Comparison of ENCODE assay signal across 9 cellular contexts in genomic region chr1:224644553-224645154, GRCh38. TPM values are rescaled to one million over a fixed set of nuclear protein-coding genes. Genes with fewer than 3 reads are reported as not detected.
DNase-seq lines count a peak whose midpoint lies in the region; ATAC-seq, FAIRE-seq and TF ChIP-seq lines count a peak whose summit lies in the region.
"Had no signal": no experiment of that assay in that cellular context is flagged by ENCODE, and none has a peak within 500 bp of the region (broad histone marks: within the 10 kb centered on the region; RNA-seq: fewer than 3 reads in every experiment).

No MANE protein-coding gene starts in this region.

- DNase-seq in NCI-H1105 treated with DMSO at 0.1 percent for 48 hours (lab: John Stamatoyannopoulos, UW) (peak; percentile 58), NCI-H1105 (lab: John Stamatoyannopoulos, UW) (no peak), NCI-H1694 treated with DMSO at 0.1 percent for 48 hours (lab: John Stamatoyannopoulos, UW) (peak; percentile 28), bronchial epithelial cell (ENCODE audit: low read depth) (peak; percentile 55), left lung (no peak)
- peak; percentile 21 to 49 (median 27) for DNase-seq in stimulated activated CD4-positive, alpha-beta T cell treated with anti-CD3 and anti-CD28 coated beads, TNF-alpha, amount 100 ng/mL, for 48 hours (ENCODE audit: low read depth in 3 of 3)

- intact Hi-C loops in left lung (cut with DNase I), result loop anchor here in 1 of 2 donors (10.0 kb wide), 1 partner anchor 130 kb away; no protein-coding TSS in a partner anchor

- no peak overlapping the region for H3K4me3 ChIP-seq in WI38 (ENCODE audit: low read depth, low read length)
- H3K4me3 ChIP-seq in bronchial epithelial cell (ENCODE audit: low read depth, low read length), result no peak overlapping the region
- no peak overlapping the region for H3K4me3 ChIP-seq in left lung
- H3K4me3 ChIP-seq: BLaER1 had no signal

- peak; percentile 76 for FAIRE-seq in bronchial epithelial cell (lab: Jason Lieb, UNC)

- H3K9me3 ChIP-seq in left lung, result no peaks in the 10 kb centered on the region
- H3K9me3 ChIP-seq: BLaER1 had no signal

- H3K4me1 ChIP-seq in left lung, result no peaks in the 10 kb centered on the region

- H3K36me3 ChIP-seq in bronchial epithelial cell (ENCODE audit: control insufficient read depth, insufficient read depth, low read length) (no peaks in the 10 kb centered on the region), left lung (no peaks in the 10 kb centered on the region)
- H3K36me3 ChIP-seq: BLaER1 had no signal

- ATAC-seq in HG02588 (IDR thresholded peaks at IDR 0.05; ENCODE audit: unreplicated experiment), result peak; percentile 67
- peak; percentile 87 for ATAC-seq in left lung

- H3K27me3 ChIP-seq in bronchial epithelial cell (ENCODE audit: control insufficient read depth, insufficient read depth, low read length) (peaks cover 2% of the 10 kb centered on the region), left lung (no peaks in the 10 kb centered on the region)
- H3K27me3 ChIP-seq: BLaER1 had no signal

- H3K27ac ChIP-seq in left lung, result no peak overlapping the region
- H3K27ac ChIP-seq: BLaER1 had no signal

- TF ChIP-seq CTCF in WI38 (IDR thresholded peaks at IDR 0.05; ENCODE audit: low read depth, low read length), result peak; percentile 79
- peak; percentile 81 for TF ChIP-seq CTCF in bronchial epithelial cell (IDR thresholded peaks at IDR 0.05; ENCODE audit: insufficient read depth, low read length, severe bottlenecking)
- TF ChIP-seq CTCF in left lung (IDR thresholded peaks at IDR 0.05), result peak; percentile 73 to 88

RNA-seq across cellular contexts. Expression of gene CNIH3, which starts 28.5 kb away (rescaled TPM):
- total RNA-seq in bronchial epithelial cell (0.53 and 0.64 TPM in 2 replicates), left lung (1 to 10 TPM; 2.5 to 3.6 TPM)

Comparison
In these comparisons a context has a peak if more than half of its experiments do, and no peak if none do; other contexts are left out.
1. DNase-seq: peak in NCI-H1105 treated with DMSO at 0.1 percent for 48 hours (single experiment), NCI-H1694 treated with DMSO at 0.1 percent for 48 hours (single experiment), bronchial epithelial cell (single experiment) and stimulated activated CD4-positive, alpha-beta T cell treated with anti-CD3 and anti-CD28 coated beads, TNF-alpha, amount 100 ng/mL, for 48 hours (3 of 3); none in NCI-H1105 (single experiment) and left lung (0 of 2).
2. Peak in every context shown above with its lines, with median percentiles within 50 percentile points of each other: CTCF ChIP-seq.